Comparison of ENCODE assay signal across 11 cellular contexts in genomic region chr3:8713901-8714759, GRCh38. TPM values are rescaled to one million over a fixed set of nuclear protein-coding genes. Genes with fewer than 3 reads are reported as not detected.
DNase-seq lines count a peak whose midpoint lies in the region; ATAC-seq and TF ChIP-seq lines count a peak whose summit lies in the region.
"Had no signal": no experiment of that assay in that cellular context is flagged by ENCODE, and none has a peak within 500 bp of the region (broad histone marks: within the 10 kb centered on the region; RNA-seq: fewer than 3 reads in every experiment).

No MANE protein-coding gene starts in this region.

- H3K27ac Mint-ChIP-seq in immature natural killer cell: no peak overlapping the region
- H3K27ac Mint-ChIP-seq: activated CD4-positive, alpha-beta T cell treated with anti-CD3 and anti-CD28 coated beads, Interleukin-2, amount 10 ng/mL, durations not matched to agents 7 days and 5 days had no signal

- DNase-seq in GM19238 (ENCODE audit: insufficient read length, low spot score): peak; percentile 16
- DNase-seq in fibroblast of the aortic adventitia (ENCODE audit: low read depth): no peak
- DNase-seq in NCI-H187 (lab: John Stamatoyannopoulos, UW): no peak
- DNase-seq in immature natural killer cell: no peak
- no peak for DNase-seq in NCI-H1105 treated with DMSO at 0.1 percent for 48 hours (lab: John Stamatoyannopoulos, UW)
- DNase-seq: activated CD4-positive, alpha-beta T cell treated with anti-CD3 and anti-CD28 coated beads, Interleukin-2, amount 10 ng/mL, durations not matched to agents 7 days and 5 days; occipital lobe; stimulated activated naive CD8-positive, alpha-beta T cell treated with anti-CD3 and anti-CD28 coated beads, Interleukin-15, Interleukin-2, amounts not matched to agents 100 U/mL and 50 U/mL, for 24 hours had no signal

- peak; percentile 35 for TF ChIP-seq CTCF in C4-2B (conservative IDR thresholded peaks at IDR 0.05)
- TF ChIP-seq CTCF in LNCAP (IDR thresholded peaks at IDR 0.05): peak; percentile 13; the same call in 1 of the 2 replicates
- TF ChIP-seq CTCF in fibroblast of the aortic adventitia (IDR thresholded peaks at IDR 0.05; ENCODE audit: insufficient read depth, low read length): peak; percentile 43

- H3K9me3 Mint-ChIP-seq in immature natural killer cell: peaks cover 0 to 3% (median 0%) of the 10 kb centered on the region in 6 donors
- H3K9me3 Mint-ChIP-seq: activated CD4-positive, alpha-beta T cell treated with anti-CD3 and anti-CD28 coated beads, Interleukin-2, amount 10 ng/mL, durations not matched to agents 7 days and 5 days had no signal

- ATAC-seq in HG03457 (IDR thresholded peaks at IDR 0.05; ENCODE audit: unreplicated experiment): no peak
- ATAC-seq: stimulated activated naive CD8-positive, alpha-beta T cell treated with anti-CD3 and anti-CD28 coated beads, Interleukin-15, Interleukin-2, amounts not matched to agents 100 U/mL and 50 U/mL, for 24 hours had no signal

- no peaks in the 10 kb centered on the region for H3K36me3 Mint-ChIP-seq in immature natural killer cell

- H3K27me3 Mint-ChIP-seq in immature natural killer cell (ENCODE audit: low read depth in 3 of 3): peaks cover 0 to 12% (median 3%) of the 10 kb centered on the region in 3 donors
- H3K27me3 Mint-ChIP-seq: activated CD4-positive, alpha-beta T cell treated with anti-CD3 and anti-CD28 coated beads, Interleukin-2, amount 10 ng/mL, durations not matched to agents 7 days and 5 days had no signal

- no peak overlapping the region for H3K4me3 ChIP-seq in fibroblast of the aortic adventitia (ENCODE audit: low read depth, low read length)

- no peak overlapping the region for H3K4me3 Mint-ChIP-seq in immature natural killer cell
- H3K4me3 Mint-ChIP-seq: activated CD4-positive, alpha-beta T cell treated with anti-CD3 and anti-CD28 coated beads, Interleukin-2, amount 10 ng/mL, durations not matched to agents 7 days and 5 days had no signal

- H3K4me1 Mint-ChIP-seq in immature natural killer cell: no peaks in the 10 kb centered on the region
- H3K4me1 Mint-ChIP-seq: activated CD4-positive, alpha-beta T cell treated with anti-CD3 and anti-CD28 coated beads, Interleukin-2, amount 10 ng/mL, durations not matched to agents 7 days and 5 days had no signal

- H3K27ac ChIP-seq in C4-2B: no peak overlapping the region

RNA-seq across cellular contexts. Expression of gene CAV3, which starts 19.5 kb away (rescaled TPM):
- total RNA-seq in fibroblast of the aortic adventitia (ENCODE audit: low replicate concordance): not detected in 2 replicates
- not detected for polyA plus RNA-seq in immature natural killer cell
- total RNA-seq: activated CD4-positive, alpha-beta T cell treated with anti-CD3 and anti-CD28 coated beads, Interleukin-2, amount 10 ng/mL, durations not matched to agents 7 days and 5 days; occipital lobe had no signal

RNA-seq across cellular contexts. Expression of gene OXTR, which starts 55.3 kb away (rescaled TPM):
- total RNA-seq in fibroblast of the aortic adventitia (ENCODE audit: low replicate concordance): 6.1 and 7.0 TPM in 2 replicates
- under 1 TPM in 1 of 3 donors, not detected in 2; 0.22 TPM for polyA plus RNA-seq in immature natural killer cell
